In genomic region chr2:238868616-238869292, GRCh38 we compare ENCODE assay signal across 13 cellular contexts. TPM values are rescaled to one million over a fixed set of nuclear protein-coding genes. Genes with fewer than 3 reads are reported as not detected.
DNase-seq lines count a peak whose midpoint lies in the region; FAIRE-seq and TF ChIP-seq lines count a peak whose summit lies in the region.
"Had no signal": no experiment of that assay in that cellular context is flagged by ENCODE, and none has a peak within 500 bp of the region (broad histone marks: within the 10 kb centered on the region; RNA-seq: fewer than 3 reads in every experiment).

No MANE protein-coding gene starts in this region.

- peak; percentile 86 for DNase-seq in BJ (ENCODE audit: low read depth)
- peak; percentile 50 for DNase-seq in astrocyte (ENCODE audit: low read depth)
- peak; percentile 64 for DNase-seq in left ventricle myocardium inferior
- DNase-seq in GM19238 (ENCODE audit: insufficient read length, low spot score), result no peak
- DNase-seq in OCI-M1 (lab: John Stamatoyannopoulos, UW), result no peak
- DNase-seq in activated CD4-positive, alpha-beta T cell treated with anti-CD3 and anti-CD28 coated beads for 1 hour, result no peak
- DNase-seq in PC-9, result no peak
- DNase-seq: activated T-cell treated with anti-CD3 and anti-CD28 coated beads, Interleukin-2, amount 50 U/mL, for 1 hour; cortex of kidney; MM.1S had no signal

- TF ChIP-seq CTCF in BJ (IDR thresholded peaks at IDR 0.05; ENCODE audit: insufficient read depth, low read depth, low read length) (no peak), astrocyte (IDR thresholded peaks at IDR 0.05; ENCODE audit: insufficient read depth, low read depth, low read length) (no peak), left ventricle myocardium inferior (IDR thresholded peaks at IDR 0.05; ENCODE audit: borderline replicate concordance) (no peak), PC-9 (conservative IDR thresholded peaks at IDR 0.05) (no peak)

- H2AFZ ChIP-seq in astrocyte (ENCODE audit: low read depth, low read length) (no peak overlapping the region), PC-9 (no peak overlapping the region)

- BruUV-seq in PC-9 (replicated peaks; lab: Mats Ljungman, UMichigan), result no TSS peak

- H3K4me1 Mint-ChIP-seq in astrocyte (ENCODE audit: low read depth, unreplicated experiment), result peaks cover 23% of the 10 kb centered on the region

- H3K79me2 ChIP-seq in astrocyte (ENCODE audit: insufficient read depth, low read length) (peaks cover 51% of the 10 kb centered on the region), PC-9 (ENCODE audit: low read depth) (no peaks in the 10 kb centered on the region)

- intact Hi-C loops in left ventricle myocardium inferior (cut with micrococcal nuclease) (no loop called here), PC-9 (cut with micrococcal nuclease; ENCODE audit: unreplicated experiment) (no loop called here)

- H3K27ac Mint-ChIP-seq in astrocyte (ENCODE audit: unreplicated experiment), result no peak overlapping the region
- H3K27ac Mint-ChIP-seq: T-helper 2 cell treated with Interferon-gamma antibody and Interleukin-4, amounts not matched to agents 5 μg/mL and 100 μg/mL, for 36 hours had no signal

- CTCF ChIA-PET in BJ (lab: Yijun Ruan, JAX) (interaction anchor here (0.6 to 1.0 kb wide), 2 partner anchors 59 to 105 kb away, joined by 3 read pairs; no protein-coding TSS in a partner anchor), PC-9 (lab: Charles Lee) (no interaction called here)

- no peak overlapping the region for H3K4me3 Mint-ChIP-seq in astrocyte (ENCODE audit: unreplicated experiment)
- H3K4me3 Mint-ChIP-seq: T-helper 2 cell treated with Interferon-gamma antibody and Interleukin-4, amounts not matched to agents 5 μg/mL and 100 μg/mL, for 36 hours had no signal

- H3K4me3 ChIP-seq in BJ (ENCODE audit: low read depth, low read length) (peak overlapping the region; percentile 6; the same call in 1 of the 2 replicates), astrocyte (ENCODE audit: insufficient read depth, low read depth, low read length) (no peak overlapping the region), left ventricle myocardium inferior (no peak overlapping the region), rectal smooth muscle tissue (ENCODE audit: low read length) (no peak overlapping the region), PC-9 (no peak overlapping the region)
- H3K4me3 ChIP-seq: pancreas had no signal

- H4K20me1 ChIP-seq in astrocyte (ENCODE audit: insufficient read depth, low read length), result peaks cover 14% of the 10 kb centered on the region
- no peaks in the 10 kb centered on the region for H4K20me1 ChIP-seq in PC-9 (ENCODE audit: insufficient read depth)

- no peaks in the 10 kb centered on the region for H3K9me2 ChIP-seq in PC-9 (ENCODE audit: insufficient read depth)

- no peak overlapping the region for H3K9ac ChIP-seq in astrocyte (ENCODE audit: low read length)
- H3K9ac ChIP-seq in rectal smooth muscle tissue (ENCODE audit: low read length), result no peak overlapping the region

- H3K9me3 ChIP-seq in astrocyte (ENCODE audit: insufficient read depth, low read depth, low read length), result no peaks in the 10 kb centered on the region
- no peaks in the 10 kb centered on the region for H3K9me3 ChIP-seq in left ventricle myocardium inferior (replicated peaks)
- H3K9me3 ChIP-seq in PC-9 (ENCODE audit: insufficient read depth, low read depth), result no peaks in the 10 kb centered on the region
- H3K9me3 ChIP-seq: pancreas had no signal

- peaks cover 3% of the 10 kb centered on the region for H3K27me3 Mint-ChIP-seq in astrocyte (ENCODE audit: low read depth, unreplicated experiment)

- no peaks in the 10 kb centered on the region for H3K36me3 Mint-ChIP-seq in astrocyte (ENCODE audit: low read depth, unreplicated experiment)

- POLR2A ChIA-PET in BJ (lab: Charles Lee), result no interaction called here
- POLR2A ChIA-PET in PC-9 (lab: Charles Lee; ENCODE audit: unreplicated experiment), result no interaction called here

- H3K27ac ChIP-seq in astrocyte (ENCODE audit: low read depth, low read length), result no peak overlapping the region
- H3K27ac ChIP-seq in left ventricle myocardium inferior (replicated peaks), result peak overlapping the region; percentile 55
- H3K27ac ChIP-seq in rectal smooth muscle tissue (ENCODE audit: low read depth, low read length), result peak overlapping the region; percentile 67
- no peak overlapping the region for H3K27ac ChIP-seq in PC-9
- H3K27ac ChIP-seq: pancreas had no signal

- no peak for FAIRE-seq in astrocyte (lab: Jason Lieb, UNC)
- FAIRE-seq: pancreas had no signal

- peak overlapping the region; percentile 4 for H3K4me2 ChIP-seq in astrocyte (ENCODE audit: low read length)
- no peak overlapping the region for H3K4me2 ChIP-seq in PC-9

- peaks cover 8% of the 10 kb centered on the region for H3F3A ChIP-seq in PC-9 (ENCODE audit: insufficient read depth, low read depth)

- peaks cover 2% of the 10 kb centered on the region for H3K9me3 Mint-ChIP-seq in astrocyte (ENCODE audit: unreplicated experiment)

- H3K4me1 ChIP-seq in astrocyte (ENCODE audit: insufficient read depth, low read length) (peaks cover 42% of the 10 kb centered on the region), left ventricle myocardium inferior (peaks cover 17% of the 10 kb centered on the region), rectal smooth muscle tissue (ENCODE audit: control insufficient read depth, insufficient read depth, low read length) (peaks cover 36% of the 10 kb centered on the region), PC-9 (replicated peaks; ENCODE audit: insufficient read depth) (peaks cover 19% of the 10 kb centered on the region)
- H3K4me1 ChIP-seq: pancreas had no signal

- H3K36me3 ChIP-seq in BJ (ENCODE audit: control insufficient read depth, insufficient read depth, low read length), result peaks cover 42% of the 10 kb centered on the region
- no peaks in the 10 kb centered on the region for H3K36me3 ChIP-seq in astrocyte (ENCODE audit: insufficient read depth, low read length)
- H3K36me3 ChIP-seq in left ventricle myocardium inferior, result no peaks in the 10 kb centered on the region
- H3K36me3 ChIP-seq in rectal smooth muscle tissue (ENCODE audit: control insufficient read depth, insufficient read depth, low read length), result no peaks in the 10 kb centered on the region
- H3K36me3 ChIP-seq in PC-9 (ENCODE audit: low read depth), result no peaks in the 10 kb centered on the region
- H3K36me3 ChIP-seq: pancreas had no signal

- no peaks in the 10 kb centered on the region for H3K27me3 ChIP-seq in BJ (ENCODE audit: control insufficient read depth, insufficient read depth, low read length)
- H3K27me3 ChIP-seq in astrocyte (ENCODE audit: insufficient read depth, low read length), result no peaks in the 10 kb centered on the region
- H3K27me3 ChIP-seq in left ventricle myocardium inferior (ENCODE audit: low read depth), result peaks cover 21% of the 10 kb centered on the region
- H3K27me3 ChIP-seq in rectal smooth muscle tissue (ENCODE audit: control insufficient read depth, insufficient read depth, low read length), result no peaks in the 10 kb centered on the region
- H3K27me3 ChIP-seq in PC-9 (ENCODE audit: insufficient read depth, low read depth), result peaks cover 17% of the 10 kb centered on the region; the same call in 1 of the 2 replicates
- H3K27me3 ChIP-seq: pancreas had no signal

RNA-seq across cellular contexts. Expression of gene TWIST2, which starts 20.9 kb away (rescaled TPM):
- 110 and 127 TPM in 2 replicates for polyA plus RNA-seq in BJ (2011; rRNA removed)
- 77.4 and 88.7 TPM in 2 replicates for polyA minus RNA-seq in BJ (2011; rRNA and poly(A)+ RNA removed)
- 2.5 and 3.2 TPM in 2 replicates for total RNA-seq in astrocyte
- 2.7 TPM for total RNA-seq in left ventricle myocardium inferior
- total RNA-seq in PC-9 (2021), result 4.1 and 5.0 TPM in 2 replicates

Comparison
In these comparisons a context has a peak if more than half of its experiments do, and no peak if none do; other contexts are left out.
1. DNase-seq: peak in BJ (single experiment), astrocyte (single experiment) and left ventricle myocardium inferior (single experiment); none in GM19238 (single experiment), OCI-M1 (single experiment), activated CD4-positive, alpha-beta T cell treated with anti-CD3 and anti-CD28 coated beads for 1 hour (single experiment) and PC-9 (0 of 2).
2. H3K27ac ChIP-seq: peak in left ventricle myocardium inferior (single experiment) and rectal smooth muscle tissue (single experiment); none in astrocyte (single experiment) and PC-9 (single experiment).